Comparison of ENCODE assay signal across 13 cellular contexts in the genomic region with DNA sequence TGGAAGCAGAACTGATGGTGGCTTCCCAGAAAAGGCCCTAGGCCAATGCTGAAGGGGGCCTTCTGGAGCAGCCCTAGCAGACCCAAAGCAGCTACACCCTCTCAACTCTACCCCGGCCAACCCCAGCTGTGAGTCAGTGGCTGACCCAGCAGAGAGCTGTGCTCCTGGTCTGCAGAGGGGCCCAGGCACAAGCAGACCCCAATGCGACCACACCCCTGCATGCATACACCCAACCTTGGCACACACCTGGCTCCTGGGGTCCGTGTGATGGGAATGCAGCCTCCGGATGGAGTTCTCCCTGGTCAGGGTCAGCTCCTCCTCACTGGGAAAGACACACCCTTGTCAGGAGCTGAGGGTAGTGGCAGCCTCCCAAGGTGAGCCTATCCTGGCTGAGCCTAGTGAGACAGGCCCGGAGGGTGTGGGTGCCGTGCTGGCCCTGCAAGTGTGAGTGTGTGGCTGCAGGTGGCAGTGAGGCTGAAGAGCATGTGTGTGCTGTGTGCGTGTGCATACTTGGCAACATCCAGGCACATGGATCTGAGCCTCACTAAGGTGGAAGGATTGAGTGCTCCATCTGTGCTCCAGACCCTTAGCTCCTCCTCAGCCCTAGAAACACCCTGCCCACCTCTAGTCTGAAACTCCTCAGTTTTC. TPM values are rescaled to one million over a fixed set of nuclear protein-coding genes. Genes with fewer than 3 reads are reported as not detected.
A peak's percentile ranks its signal among the peaks of the same experiment; 100 is the strongest.
DNase-seq lines count a peak whose midpoint lies in the region; ATAC-seq and TF ChIP-seq lines count a peak whose summit lies in the region.
"Had no signal": no experiment of that assay in that cellular context is flagged by ENCODE, and none has a peak within 500 bp of the region (broad histone marks: within the 10 kb centered on the region; RNA-seq: fewer than 3 reads in every experiment).

No MANE protein-coding gene starts in this region.

- no peak for TF ChIP-seq CTCF in vagina (IDR thresholded peaks at IDR 0.05)

- no peaks in the 10 kb centered on the region for H3K27me3 Mint-ChIP-seq in activated naive CD8-positive, alpha-beta T cell
- no peaks in the 10 kb centered on the region for H3K27me3 Mint-ChIP-seq in activated naive CD8-positive, alpha-beta T cell treated with anti-CD3 and anti-CD28 coated beads for 36 hours

- no peaks in the 10 kb centered on the region for H3K36me3 Mint-ChIP-seq in activated naive CD8-positive, alpha-beta T cell
- H3K36me3 Mint-ChIP-seq in activated naive CD8-positive, alpha-beta T cell treated with anti-CD3 and anti-CD28 coated beads for 36 hours, result peaks cover 9% of the 10 kb centered on the region

- H3K4me1 ChIP-seq in vagina, result peaks cover 5% of the 10 kb centered on the region
- H3K4me1 ChIP-seq: uterus had no signal

- H3K27ac Mint-ChIP-seq in activated naive CD8-positive, alpha-beta T cell, result peak overlapping the region; percentile 12
- H3K27ac Mint-ChIP-seq in activated naive CD8-positive, alpha-beta T cell treated with anti-CD3 and anti-CD28 coated beads for 36 hours, result no peak overlapping the region

- no peak overlapping the region for H3K4me3 Mint-ChIP-seq in activated naive CD8-positive, alpha-beta T cell
- no peak overlapping the region for H3K4me3 Mint-ChIP-seq in activated naive CD8-positive, alpha-beta T cell treated with anti-CD3 and anti-CD28 coated beads for 36 hours

- H3K4me3 ChIP-seq in vagina, result no peak overlapping the region
- H3K4me3 ChIP-seq: left lung, uterus had no signal

- no peaks in the 10 kb centered on the region for H3K27me3 ChIP-seq in vagina
- H3K27me3 ChIP-seq: left lung, uterus had no signal

- intact Hi-C loops in vagina (cut with DNase I), result no loop called here

- H3K27ac ChIP-seq in epithelial cell of prostate (peak overlapping the region; percentile 95), vagina (peak overlapping the region; percentile 49)
- H3K27ac ChIP-seq: left lung, uterus had no signal

- H3K9me3 ChIP-seq in vagina, result no peaks in the 10 kb centered on the region
- H3K9me3 ChIP-seq: left lung, uterus had no signal

- peaks cover 32% of the 10 kb centered on the region for H3K4me1 Mint-ChIP-seq in activated naive CD8-positive, alpha-beta T cell (ENCODE audit: low read depth)
- peaks cover 28% of the 10 kb centered on the region for H3K4me1 Mint-ChIP-seq in activated naive CD8-positive, alpha-beta T cell treated with anti-CD3 and anti-CD28 coated beads for 36 hours

- no peak for ATAC-seq in GM19395 (IDR thresholded peaks at IDR 0.05; ENCODE audit: unreplicated experiment)
- ATAC-seq in GM19455 (IDR thresholded peaks at IDR 0.05; ENCODE audit: unreplicated experiment), result no peak
- ATAC-seq: left lung, Right ventricle myocardium inferior had no signal

- H3K9me3 Mint-ChIP-seq in activated naive CD8-positive, alpha-beta T cell (ENCODE audit: low read depth), result no peaks in the 10 kb centered on the region
- peaks cover 2% of the 10 kb centered on the region for H3K9me3 Mint-ChIP-seq in activated naive CD8-positive, alpha-beta T cell treated with anti-CD3 and anti-CD28 coated beads for 36 hours

- DNase-seq in activated naive CD8-positive, alpha-beta T cell treated with anti-CD3 and anti-CD28 coated beads for 36 hours, result no peak
- peak; percentile 80 for DNase-seq in epithelial cell of prostate (ENCODE audit: low read depth, low spot score)
- no peak for DNase-seq in vagina (ENCODE audit: extremely low spot score in 2 of 2)
- DNase-seq: effector memory CD4-positive, alpha-beta T cell; head of caudate nucleus; left lung; NCI-H524; uterus had no signal

- no peaks in the 10 kb centered on the region for H3K36me3 ChIP-seq in vagina
- H3K36me3 ChIP-seq: left lung, uterus had no signal

- TF ChIP-seq POLR2A in vagina (IDR thresholded peaks at IDR 0.05), result no peak

RNA-seq across cellular contexts. Expression of a gene that starts 3.9 kb away (rescaled TPM):
- 100 to 1,000 TPM; 146 to 157 TPM for total RNA-seq in activated naive CD8-positive, alpha-beta T cell treated with anti-CD3 and anti-CD28 coated beads for 36 hours
- 14.5 TPM for total RNA-seq in vagina

RNA-seq across cellular contexts. Expression of a gene that starts 15.8 kb away (rescaled TPM):
- under 1 TPM; 0.12 to 0.16 TPM for total RNA-seq in activated naive CD8-positive, alpha-beta T cell treated with anti-CD3 and anti-CD28 coated beads for 36 hours
- 42.7 TPM for total RNA-seq in vagina
- total RNA-seq: Right ventricle myocardium inferior had no signal

RNA-seq across cellular contexts. Expression of a gene that starts 24.6 kb away (rescaled TPM):
- total RNA-seq in activated naive CD8-positive, alpha-beta T cell treated with anti-CD3 and anti-CD28 coated beads for 36 hours, result under 1 TPM; 0.33 to 0.46 TPM
- 9.3 TPM for total RNA-seq in vagina
- total RNA-seq: H4 had no signal

RNA-seq across cellular contexts. Expression of a gene that starts 27.8 kb away (rescaled TPM):
- total RNA-seq in activated naive CD8-positive, alpha-beta T cell treated with anti-CD3 and anti-CD28 coated beads for 36 hours, result 10 to 100 TPM; 57.0 to 62.0 TPM
- total RNA-seq in vagina, result 39.0 TPM

RNA-seq across cellular contexts. Expression of a gene that starts 34.8 kb away (rescaled TPM):
- 10 to 100 TPM; 44.8 to 45.7 TPM for total RNA-seq in activated naive CD8-positive, alpha-beta T cell treated with anti-CD3 and anti-CD28 coated beads for 36 hours
- 44.7 TPM for total RNA-seq in vagina
- total RNA-seq: H4 had no signal

Comparison
In these comparisons a context has a peak if more than half of its experiments do, and no peak if none do; other contexts are left out.
1. RNA of a gene that starts 15.8 kb away (total RNA-seq): 42.7 TPM in vagina (single experiment); 0.12 to 0.16 TPM in activated naive CD8-positive, alpha-beta T cell treated with anti-CD3 and anti-CD28 coated beads for 36 hours; every median in the first group is over 10 times any median in the second.